24 cellular contexts compared by ENCODE assay signal in the genomic region with DNA sequence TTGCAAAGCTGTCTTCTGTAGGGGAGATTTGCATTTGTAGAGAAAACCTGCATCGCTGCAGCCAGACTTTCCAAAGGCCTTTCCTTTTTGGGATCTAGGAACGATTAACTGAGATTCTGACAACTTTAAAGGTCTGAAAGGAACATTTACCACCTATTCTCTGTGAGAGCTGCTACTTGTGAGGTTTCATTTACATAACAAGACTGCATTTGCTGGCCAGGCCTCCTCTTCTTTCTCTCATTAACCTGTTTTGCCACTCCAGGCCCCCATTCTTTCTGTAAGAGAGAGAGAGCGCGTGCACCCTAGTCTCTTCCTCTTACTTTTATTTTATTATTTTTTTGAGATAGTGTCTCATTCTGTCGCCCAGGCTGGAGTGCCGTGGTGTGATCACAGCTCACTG. TPM values are rescaled to one million over a fixed set of nuclear protein-coding genes. Genes with fewer than 3 reads are reported as not detected.
"Had no signal": no experiment of that assay in that cellular context is flagged by ENCODE, and none has a peak within 500 bp of the region (broad histone marks: within the 10 kb centered on the region; RNA-seq: fewer than 3 reads in every experiment).

No MANE protein-coding gene starts in this region.

- H3K4me3 Mint-ChIP-seq: activated CD8-positive, alpha-beta T cell treated with anti-CD3 and anti-CD28 coated beads for 36 hours; activated T-helper 17 cell treated with anti-CD3 and anti-CD28 coated beads, Interleukin-2, amount 50 U/mL, for 72 hours; memory B cell; naive thymus-derived CD8-positive, alpha-beta T cell; type B pancreatic cell had no signal

- H3K27ac Mint-ChIP-seq: activated CD8-positive, alpha-beta T cell treated with anti-CD3 and anti-CD28 coated beads for 36 hours; activated T-helper 17 cell treated with anti-CD3 and anti-CD28 coated beads, Interleukin-2, amount 50 U/mL, for 72 hours; memory B cell; naive thymus-derived CD8-positive, alpha-beta T cell; type B pancreatic cell had no signal

- ATAC-seq: activated CD8-positive, alpha-beta T cell treated with anti-CD3 and anti-CD28 coated beads for 36 hours; activated T-helper 17 cell treated with anti-CD3 and anti-CD28 coated beads, Interleukin-2, amount 50 U/mL, for 72 hours; gastroesophageal sphincter; heart left ventricle; naive thymus-derived CD8-positive, alpha-beta T cell; pancreas; sciatic nerve had no signal

- H3K9me3 Mint-ChIP-seq: activated CD8-positive, alpha-beta T cell treated with anti-CD3 and anti-CD28 coated beads for 36 hours; activated T-helper 17 cell treated with anti-CD3 and anti-CD28 coated beads, Interleukin-2, amount 50 U/mL, for 72 hours; memory B cell; naive thymus-derived CD8-positive, alpha-beta T cell; type B pancreatic cell had no signal

- H3K27me3 Mint-ChIP-seq: activated CD8-positive, alpha-beta T cell treated with anti-CD3 and anti-CD28 coated beads for 36 hours; activated T-helper 17 cell treated with anti-CD3 and anti-CD28 coated beads, Interleukin-2, amount 50 U/mL, for 72 hours; memory B cell had no signal

- H3K4me1 Mint-ChIP-seq: activated T-helper 17 cell treated with anti-CD3 and anti-CD28 coated beads, Interleukin-2, amount 50 U/mL, for 72 hours; memory B cell; naive thymus-derived CD8-positive, alpha-beta T cell had no signal

- DNase-seq: activated CD4-positive, alpha-beta T cell treated with anti-CD3 and anti-CD28 coated beads for 48 hours; activated CD4-positive, CD25-positive, alpha-beta regulatory T cell; activated CD8-positive, alpha-beta T cell treated with anti-CD3 and anti-CD28 coated beads for 36 hours; activated naive CD4-positive, alpha-beta T cell; activated T-cell treated with anti-CD3 and anti-CD28 coated beads, Interleukin-2, amount 50 U/mL, for 1 hour; aorta; heart left ventricle; naive thymus-derived CD8-positive, alpha-beta T cell; pancreas; stimulated activated CD4-positive, alpha-beta T cell treated with anti-CD3 and anti-CD28 coated beads, Interleukin-4, amount 100 ng/mL, for 1 hour; stomach; T-helper 1 cell; T-helper 9 cell had no signal

- H3K4me1 ChIP-seq: breast epithelium, esophagus muscularis mucosa, gastroesophageal sphincter, heart left ventricle, pancreas, stomach had no signal

- H3K9me3 ChIP-seq: breast epithelium, esophagus muscularis mucosa, gastroesophageal sphincter, heart left ventricle, pancreas, stomach had no signal

- H3K27ac ChIP-seq: breast epithelium, coronary artery, esophagus muscularis mucosa, gastroesophageal sphincter, heart left ventricle, pancreas, stomach had no signal

- H3K4me3 ChIP-seq: breast epithelium, coronary artery, esophagus muscularis mucosa, gastroesophageal sphincter, heart left ventricle, pancreas, smooth muscle cell, stomach had no signal

- H3K36me3 ChIP-seq: breast epithelium, esophagus muscularis mucosa, gastroesophageal sphincter, heart left ventricle, pancreas, stomach had no signal

- H3K36me3 Mint-ChIP-seq: memory B cell; naive thymus-derived CD8-positive, alpha-beta T cell; type B pancreatic cell had no signal

- H3K27me3 ChIP-seq: gastroesophageal sphincter had no signal

RNA-seq across cellular contexts. Expression of a gene that starts 31.6 kb away (rescaled TPM):
- total RNA-seq: activated T-helper 17 cell treated with anti-CD3 and anti-CD28 coated beads, Interleukin-2, amount 50 U/mL, for 72 hours; aorta; breast epithelium; esophagus muscularis mucosa; gastroesophageal sphincter; heart left ventricle; liver; naive thymus-derived CD8-positive, alpha-beta T cell; pancreas; smooth muscle cell; stomach; temporal lobe had no signal

RNA-seq across cellular contexts. Expression of a gene that starts 34.3 kb away (rescaled TPM):
- total RNA-seq: activated CD8-positive, alpha-beta T cell treated with anti-CD3 and anti-CD28 coated beads for 36 hours; activated T-helper 17 cell treated with anti-CD3 and anti-CD28 coated beads, Interleukin-2, amount 50 U/mL, for 72 hours; naive thymus-derived CD8-positive, alpha-beta T cell; smooth muscle cell had no signal
